In the genomic region with DNA sequence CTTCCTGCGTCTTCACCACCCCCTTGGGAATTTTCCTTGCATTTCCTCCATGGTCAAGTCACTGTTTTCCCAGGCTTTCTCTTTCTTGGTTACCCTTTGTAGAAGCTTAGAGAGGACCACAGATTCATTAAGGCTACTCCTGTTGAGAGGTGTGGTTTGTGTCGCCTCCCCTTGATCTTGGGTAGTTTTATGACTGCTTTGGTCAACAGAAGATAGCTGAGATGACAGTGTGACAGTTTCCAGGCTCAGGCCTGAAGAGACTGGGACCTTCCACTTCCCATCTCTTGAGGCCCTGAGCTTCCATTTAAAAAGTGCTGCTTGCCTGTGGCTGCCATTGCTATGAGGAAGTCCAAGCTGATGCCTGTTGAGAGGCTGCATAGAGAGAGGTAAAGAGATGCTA, we compare ENCODE assay signal across 2 cellular contexts.
TF ChIP-seq lines count a peak whose summit lies in the region.

No MANE protein-coding gene starts in this region.

TF ChIP-seq in K562, 482 proteins besides CTCF, POLR2A, EP300 and RAD21:
- no peak for TF ChIP-seq KLF16 (IDR thresholded peaks at IDR 0.05)
- no peak for TF ChIP-seq GABPA (tag; conservative IDR thresholded peaks at IDR 0.05; ENCODE audit: low read depth)
- TF ChIP-seq, protein P1, sequence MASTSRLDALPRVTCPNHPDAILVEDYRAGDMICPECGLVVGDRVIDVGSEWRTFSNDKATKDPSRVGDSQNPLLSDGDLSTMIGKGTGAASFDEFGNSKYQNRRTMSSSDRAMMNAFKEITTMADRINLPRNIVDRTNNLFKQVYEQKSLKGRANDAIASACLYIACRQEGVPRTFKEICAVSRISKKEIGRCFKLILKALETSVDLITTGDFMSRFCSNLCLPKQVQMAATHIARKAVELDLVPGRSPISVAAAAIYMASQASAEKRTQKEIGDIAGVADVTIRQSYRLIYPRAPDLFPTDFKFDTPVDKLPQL (IDR thresholded peaks at IDR 0.05; ENCODE audit: extremely low read depth, insufficient read length), result no peak
- TF ChIP-seq MCM2 (IDR thresholded peaks at IDR 0.05; ENCODE audit: low read depth), result no peak
- TF ChIP-seq, protein P2, sequence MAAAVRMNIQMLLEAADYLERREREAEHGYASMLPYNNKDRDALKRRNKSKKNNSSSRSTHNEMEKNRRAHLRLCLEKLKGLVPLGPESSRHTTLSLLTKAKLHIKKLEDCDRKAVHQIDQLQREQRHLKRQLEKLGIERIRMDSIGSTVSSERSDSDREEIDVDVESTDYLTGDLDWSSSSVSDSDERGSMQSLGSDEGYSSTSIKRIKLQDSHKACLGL (CRISPR knock-in tag; IDR thresholded peaks at IDR 0.05; ENCODE audit: borderline replicate concordance, poor library complexity, severe bottlenecking), result no peak
- no peak for TF ChIP-seq CBX5 (IDR thresholded peaks at IDR 0.05; ENCODE audit: borderline replicate concordance, low read depth)
- TF ChIP-seq, protein P3, sequence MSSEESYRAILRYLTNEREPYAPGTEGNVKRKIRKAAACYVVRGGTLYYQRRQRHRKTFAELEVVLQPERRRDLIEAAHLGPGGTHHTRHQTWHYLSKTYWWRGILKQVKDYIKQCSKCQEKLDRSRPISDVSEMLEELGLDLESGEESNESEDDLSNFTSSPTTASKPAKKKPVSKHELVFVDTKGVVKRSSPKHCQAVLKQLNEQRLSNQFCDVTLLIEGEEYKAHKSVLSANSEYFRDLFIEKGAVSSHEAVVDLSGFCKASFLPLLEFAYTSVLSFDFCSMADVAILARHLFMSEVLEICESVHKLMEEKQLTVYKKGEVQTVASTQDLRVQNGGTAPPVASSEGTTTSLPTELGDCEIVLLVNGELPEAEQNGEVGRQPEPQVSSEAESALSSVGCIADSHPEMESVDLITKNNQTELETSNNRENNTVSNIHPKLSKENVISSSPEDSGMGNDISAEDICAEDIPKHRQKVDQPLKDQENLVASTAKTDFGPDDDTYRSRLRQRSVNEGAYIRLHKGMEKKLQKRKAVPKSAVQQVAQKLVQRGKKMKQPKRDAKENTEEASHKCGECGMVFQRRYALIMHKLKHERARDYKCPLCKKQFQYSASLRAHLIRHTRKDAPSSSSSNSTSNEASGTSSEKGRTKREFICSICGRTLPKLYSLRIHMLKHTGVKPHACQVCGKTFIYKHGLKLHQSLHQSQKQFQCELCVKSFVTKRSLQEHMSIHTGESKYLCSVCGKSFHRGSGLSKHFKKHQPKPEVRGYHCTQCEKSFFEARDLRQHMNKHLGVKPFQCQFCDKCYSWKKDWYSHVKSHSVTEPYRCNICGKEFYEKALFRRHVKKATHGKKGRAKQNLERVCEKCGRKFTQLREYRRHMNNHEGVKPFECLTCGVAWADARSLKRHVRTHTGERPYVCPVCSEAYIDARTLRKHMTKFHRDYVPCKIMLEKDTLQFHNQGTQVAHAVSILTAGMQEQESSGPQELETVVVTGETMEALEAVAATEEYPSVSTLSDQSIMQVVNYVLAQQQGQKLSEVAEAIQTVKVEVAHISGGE (CRISPR knock-in tag; IDR thresholded peaks at IDR 0.05), result no peak
- TF ChIP-seq, protein P4, sequence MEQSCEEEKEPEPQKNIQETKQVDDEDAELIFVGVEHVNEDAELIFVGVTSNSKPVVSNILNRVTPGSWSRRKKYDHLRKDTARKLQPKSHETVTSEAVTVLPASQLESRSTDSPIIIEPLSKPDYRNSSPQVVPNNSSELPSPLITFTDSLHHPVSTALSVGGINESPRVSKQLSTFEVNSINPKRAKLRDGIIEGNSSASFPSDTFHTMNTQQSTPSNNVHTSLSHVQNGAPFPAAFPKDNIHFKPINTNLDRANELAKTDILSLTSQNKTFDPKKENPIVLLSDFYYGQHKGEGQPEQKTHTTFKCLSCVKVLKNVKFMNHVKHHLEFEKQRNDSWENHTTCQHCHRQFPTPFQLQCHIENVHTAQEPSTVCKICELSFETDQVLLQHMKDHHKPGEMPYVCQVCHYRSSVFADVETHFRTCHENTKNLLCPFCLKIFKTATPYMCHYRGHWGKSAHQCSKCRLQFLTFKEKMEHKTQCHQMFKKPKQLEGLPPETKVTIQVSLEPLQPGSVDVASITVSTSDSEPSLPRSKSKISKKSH (CRISPR knock-in tag; IDR thresholded peaks at IDR 0.05), result no peak

TF ChIP-seq in endothelial cell of umbilical vein, 7 proteins besides CTCF, POLR2A, EP300 and RAD21:
- TF ChIP-seq GATA2 (IDR thresholded peaks at IDR 0.05; ENCODE audit: insufficient read depth, insufficient read length, low read depth, low read length) (no peak), JUN (IDR thresholded peaks at IDR 0.05; ENCODE audit: borderline replicate concordance, insufficient read depth, insufficient read length, low read depth) (no peak), POLR2AphosphoS5 (IDR thresholded peaks at IDR 0.05; ENCODE audit: insufficient read depth, low read depth, low read length) (no peak), EZH2 (IDR thresholded peaks at IDR 0.05; ENCODE audit: borderline replicate concordance, low read depth, low read length, severe bottlenecking) (peak; percentile 43), MYC (IDR thresholded peaks at IDR 0.05; ENCODE audit: low read depth, low read length) (no peak), FOS (IDR thresholded peaks at IDR 0.05; ENCODE audit: borderline replicate concordance, insufficient read depth, low read length) (no peak)
- TF ChIP-seq, protein P5, sequence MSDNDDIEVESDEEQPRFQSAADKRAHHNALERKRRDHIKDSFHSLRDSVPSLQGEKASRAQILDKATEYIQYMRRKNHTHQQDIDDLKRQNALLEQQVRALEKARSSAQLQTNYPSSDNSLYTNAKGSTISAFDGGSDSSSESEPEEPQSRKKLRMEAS (IDR thresholded peaks at IDR 0.05; ENCODE audit: insufficient read depth, insufficient read length), result no peak
